Comparison of ENCODE assay signal across 8 cellular contexts in genomic region chr11:132941024-132941646, GRCh38.
DNase-seq lines count a peak whose midpoint lies in the region; TF ChIP-seq lines count a peak whose summit lies in the region.

No MANE protein-coding gene starts in this region.

- TF ChIP-seq CTCF in left ventricle myocardium inferior (IDR thresholded peaks at IDR 0.05; ENCODE audit: borderline replicate concordance) (peak; percentile 81), colonic mucosa (IDR thresholded peaks at IDR 0.05) (peak; percentile 53), neural progenitor cell (IDR thresholded peaks at IDR 0.05) (peak; percentile 89), lower leg skin (IDR thresholded peaks at IDR 0.05) (no peak)

- peaks cover 4% of the 10 kb centered on the region for H3F3A ChIP-seq in neural progenitor cell (ENCODE audit: low read depth)

- H3K4me1 ChIP-seq in left ventricle myocardium inferior (peaks cover 7% of the 10 kb centered on the region), colonic mucosa (no peaks in the 10 kb centered on the region), neural progenitor cell (peaks cover 20% of the 10 kb centered on the region)

- peaks cover 16% of the 10 kb centered on the region for H3K27me3 Mint-ChIP-seq in neural progenitor cell (ENCODE audit: insufficient read depth, low read depth)

- no peaks in the 10 kb centered on the region for H3K79me2 ChIP-seq in neural progenitor cell (ENCODE audit: low read depth)

- TF ChIP-seq POLR2A in lower leg skin (IDR thresholded peaks at IDR 0.05) = no peak

- H3K4me2 ChIP-seq in neural progenitor cell = no peak overlapping the region

- H3K4me3 ChIP-seq in left ventricle myocardium inferior (no peak overlapping the region), colonic mucosa (no peak overlapping the region), neural progenitor cell (no peak overlapping the region), lower leg skin (ENCODE audit: low read depth, poor library complexity, severe bottlenecking) (no peak overlapping the region)

- H3K27ac Mint-ChIP-seq in neural progenitor cell = no peak overlapping the region

- H3K36me3 ChIP-seq in left ventricle myocardium inferior (no peaks in the 10 kb centered on the region), colonic mucosa (no peaks in the 10 kb centered on the region), neural progenitor cell (no peaks in the 10 kb centered on the region)

- no peak overlapping the region for H3K4me3 Mint-ChIP-seq in neural progenitor cell

- peaks cover 3% of the 10 kb centered on the region for H4K20me1 ChIP-seq in neural progenitor cell (ENCODE audit: low read depth)

- intact Hi-C loops in left ventricle myocardium inferior (cut with micrococcal nuclease) = no loop called here
- intact Hi-C loops in cardiac septum (cut with DNase I) = loop anchor here (5.0 kb wide), 1 partner anchor 1074 kb away; no protein-coding TSS in a partner anchor
- intact Hi-C loops in colonic mucosa (cut with DNase I) = loop anchor here (5.0 kb wide), 1 partner anchor 1194 kb away; no protein-coding TSS in a partner anchor
- intact Hi-C loops in lower leg skin (cut with DNase I; ENCODE audit: low total_unique reads) = no loop called here

- H2AFZ ChIP-seq in neural progenitor cell (replicated peaks) = no peak overlapping the region

- DNase-seq in left ventricle myocardium inferior (no peak), cardiac septum (ENCODE audit: low spot score) (no peak), NCI-H345 (lab: John Stamatoyannopoulos, UW) (peak; percentile 39), colonic mucosa (no peak), neural progenitor cell (ENCODE audit: low spot score) (peak; percentile 45), NOMO-1 treated with DMSO at 0.1 percent for 48 hours (lab: John Stamatoyannopoulos, UW; ENCODE audit: unreplicated experiment) (no peak), lower leg skin (ENCODE audit: low spot score in 2 of 2) (no peak)
- no peak for DNase-seq in stimulated activated CD4-positive, alpha-beta T cell treated with anti-CD3 and anti-CD28 coated beads, Interleukin-1b, Interleukin-23, amount 100 ng/mL, for 48 hours

- H3K36me3 Mint-ChIP-seq in neural progenitor cell = no peaks in the 10 kb centered on the region

- H3K27me3 ChIP-seq in left ventricle myocardium inferior (ENCODE audit: low read depth) = peaks cover 53% of the 10 kb centered on the region
- H3K27me3 ChIP-seq in colonic mucosa = peaks cover 7% of the 10 kb centered on the region
- peaks cover 44% of the 10 kb centered on the region for H3K27me3 ChIP-seq in neural progenitor cell

- H3K9ac ChIP-seq in colonic mucosa (ENCODE audit: low read depth in 2 of 2, low read length in 2 of 2) (no peak overlapping the region), neural progenitor cell (no peak overlapping the region)

- no peaks in the 10 kb centered on the region for H3K9me3 ChIP-seq in left ventricle myocardium inferior (replicated peaks)
- H3K9me3 ChIP-seq in colonic mucosa = no peaks in the 10 kb centered on the region
- no peaks in the 10 kb centered on the region for H3K9me3 ChIP-seq in neural progenitor cell (ENCODE audit: low read depth)

- WGBS in lower leg skin, 2 donors = 49 to 52% methylated on average over 4 of the region's 4 CpGs

- no peaks in the 10 kb centered on the region for H3K9me3 Mint-ChIP-seq in neural progenitor cell

- peaks cover 29% of the 10 kb centered on the region for H3K4me1 Mint-ChIP-seq in neural progenitor cell

- H3K27ac ChIP-seq in left ventricle myocardium inferior (replicated peaks) (no peak overlapping the region), colonic mucosa (no peak overlapping the region), neural progenitor cell (no peak overlapping the region)

Comparison
In these comparisons a context has a peak if more than half of its experiments do, and no peak if none do; other contexts are left out.
1. intact Hi-C loops: an anchor here in cardiac septum (5.0 kb wide) and colonic mucosa (5.0 kb wide); none called in left ventricle myocardium inferior and lower leg skin.
2. DNase-seq: peak in NCI-H345 (single experiment) and neural progenitor cell (single experiment); none in left ventricle myocardium inferior (single experiment), cardiac septum (single experiment), colonic mucosa (single experiment), NOMO-1 treated with DMSO at 0.1 percent for 48 hours (single experiment), stimulated activated CD4-positive, alpha-beta T cell treated with anti-CD3 and anti-CD28 coated beads, Interleukin-1b, Interleukin-23, amount 100 ng/mL, for 48 hours (single experiment) and lower leg skin (0 of 2).
3. CTCF ChIP-seq: peak in left ventricle myocardium inferior (single experiment), colonic mucosa (single experiment) and neural progenitor cell (single experiment); none in lower leg skin (0 of 3).